15 cellular contexts compared by ENCODE assay signal in the genomic region with DNA sequence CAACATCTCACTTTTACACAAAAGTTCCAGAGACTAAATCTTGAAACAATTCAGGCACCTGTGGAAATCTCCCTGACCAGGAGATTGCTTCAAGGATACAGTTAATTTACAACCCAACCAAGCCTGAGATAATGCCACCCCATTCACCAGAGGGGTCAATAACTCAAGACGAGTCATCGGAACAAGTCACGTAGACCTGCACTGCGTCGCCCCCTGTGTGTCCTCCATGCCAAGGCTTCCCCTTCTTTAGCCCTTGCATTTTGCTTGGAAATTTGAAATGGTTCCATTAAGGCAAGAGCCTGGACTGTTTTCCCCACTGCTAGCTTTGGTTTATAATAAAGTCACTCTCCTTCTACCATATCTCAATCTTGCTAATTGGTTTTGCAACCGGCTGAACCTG.
"Had no signal": no experiment of that assay in that cellular context is flagged by ENCODE, and none has a peak within 500 bp of the region (broad histone marks: within the 10 kb centered on the region; RNA-seq: fewer than 3 reads in every experiment).

No MANE protein-coding gene starts in this region.

- FAIRE-seq: bronchial epithelial cell had no signal

- H3K4me3 ChIP-seq: esophagus muscularis mucosa, pancreas, testis had no signal

- H3K4me1 Mint-ChIP-seq: stimulated activated naive CD8-positive, alpha-beta T cell treated with anti-CD3 and anti-CD28 coated beads, Interleukin-15, amount 100 ng/mL, for 72 hours had no signal

- DNase-seq: activated CD4-positive, alpha-beta memory T cell treated with anti-CD3 and anti-CD28 coated beads for 36 hours; activated CD4-positive, CD25-positive, alpha-beta regulatory T cell treated with anti-CD3 and anti-CD28 coated beads, Interleukin-2, amount 50 U/mL, for 72 hours; activated gamma-delta T cell treated with Interleukin-2 at 50 U/mL for 16 hours; activated T-cell treated with anti-CD3 and anti-CD28 coated beads, Interleukin-2, amount 50 U/mL, for 4 hours; aorta; glutamatergic neuron; islet precursor cell; left ventricle myocardium superior; pancreas; stimulated activated CD4-positive, alpha-beta T cell treated with anti-CD3 and anti-CD28 coated beads, Interleukin-4, amount 100 ng/mL, for 1 hour; stimulated activated naive CD8-positive, alpha-beta T cell treated with anti-CD3 and anti-CD28 coated beads, Interleukin-15, amount 100 ng/mL, for 72 hours; T-helper 17 cell; testis had no signal

- ATAC-seq: activated T-cell treated with anti-CD3 and anti-CD28 coated beads, Interleukin-2, amount 50 U/mL, for 4 hours; left ventricle myocardium superior; pancreas; stimulated activated naive CD8-positive, alpha-beta T cell treated with anti-CD3 and anti-CD28 coated beads, Interleukin-15, amount 100 ng/mL, for 72 hours; T-helper 17 cell had no signal

- H3K36me3 Mint-ChIP-seq: activated CD4-positive, alpha-beta memory T cell treated with anti-CD3 and anti-CD28 coated beads for 36 hours had no signal

- H3K9me3 Mint-ChIP-seq: activated CD4-positive, alpha-beta memory T cell treated with anti-CD3 and anti-CD28 coated beads for 36 hours; activated T-cell treated with anti-CD3 and anti-CD28 coated beads, Interleukin-2, amount 50 U/mL, for 4 hours; stimulated activated naive CD8-positive, alpha-beta T cell treated with anti-CD3 and anti-CD28 coated beads, Interleukin-15, amount 100 ng/mL, for 72 hours had no signal

- H3K9me3 ChIP-seq: esophagus muscularis mucosa, pancreas, testis had no signal

- H3K4me3 Mint-ChIP-seq: activated CD4-positive, alpha-beta memory T cell treated with anti-CD3 and anti-CD28 coated beads for 36 hours; activated T-cell treated with anti-CD3 and anti-CD28 coated beads, Interleukin-2, amount 50 U/mL, for 4 hours; stimulated activated naive CD8-positive, alpha-beta T cell treated with anti-CD3 and anti-CD28 coated beads, Interleukin-15, amount 100 ng/mL, for 72 hours; T-helper 17 cell had no signal

- H3K27ac ChIP-seq: esophagus muscularis mucosa, pancreas, testis had no signal

- H3K36me3 ChIP-seq: esophagus muscularis mucosa, pancreas had no signal

- H3K27me3 ChIP-seq: esophagus muscularis mucosa, pancreas, testis had no signal

- H3K4me1 ChIP-seq: esophagus muscularis mucosa, pancreas, testis had no signal

- H3K27ac Mint-ChIP-seq: activated CD4-positive, alpha-beta memory T cell treated with anti-CD3 and anti-CD28 coated beads for 36 hours; stimulated activated naive CD8-positive, alpha-beta T cell treated with anti-CD3 and anti-CD28 coated beads, Interleukin-15, amount 100 ng/mL, for 72 hours; T-helper 17 cell had no signal
